ENCODE assay signal across 17 cellular contexts in the genomic region with DNA sequence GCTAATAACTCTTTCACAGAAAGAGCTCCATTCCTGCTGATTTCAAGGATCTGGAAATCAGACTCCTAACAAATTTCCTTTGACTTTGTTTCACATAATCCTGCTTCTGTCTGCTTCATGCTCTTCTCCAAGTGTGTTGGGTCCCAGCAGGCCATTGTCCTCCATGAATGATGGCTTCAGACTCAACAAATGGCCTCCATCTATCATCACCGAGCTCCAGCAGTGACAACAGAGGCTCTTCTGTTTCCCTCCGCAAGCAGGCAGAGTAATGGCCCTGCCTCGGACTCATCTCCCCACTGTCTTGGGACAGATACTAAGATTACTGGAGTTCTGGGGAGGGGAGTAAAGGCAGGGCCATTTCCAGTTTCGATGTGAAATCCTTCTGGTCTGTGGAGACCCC.
A peak's percentile ranks its signal among the peaks of the same experiment; 100 is the strongest.
DNase-seq lines count a peak whose midpoint lies in the region; TF ChIP-seq lines count a peak whose summit lies in the region.
"Had no signal": no experiment of that assay in that cellular context is flagged by ENCODE, and none has a peak within 500 bp of the region (broad histone marks: within the 10 kb centered on the region; RNA-seq: fewer than 3 reads in every experiment).

No MANE protein-coding gene starts in this region.

- no peak overlapping the region for H3K27ac ChIP-seq in dorsolateral prefrontal cortex
- no peak overlapping the region for H3K27ac ChIP-seq in spleen
- H3K27ac ChIP-seq: Peyer's patch, SJSA1 had no signal

- no peaks in the 10 kb centered on the region for H3K9me3 ChIP-seq in spleen
- H3K9me3 ChIP-seq: Peyer's patch, SJSA1 had no signal

- H3K27me3 ChIP-seq in dorsolateral prefrontal cortex (peaks cover 0 to 20% (median 0%) of the 10 kb centered on the region in 45 donors), spleen (replicated peaks in 1 of 7) (no peaks in the 10 kb centered on the region)
- H3K27me3 ChIP-seq: Peyer's patch, SJSA1 had no signal

- TF ChIP-seq POLR2A in lower leg skin (IDR thresholded peaks at IDR 0.05) (no peak), spleen (IDR thresholded peaks at IDR 0.05) (no peak)

- H3K4me1 ChIP-seq in spleen, result no peaks in the 10 kb centered on the region
- H3K4me1 ChIP-seq: Peyer's patch, SJSA1 had no signal

- intact Hi-C loops in dorsolateral prefrontal cortex (cut with DNase I), result loop anchor here (5.0 kb wide), 1 partner anchor 61 kb away; no protein-coding TSS in a partner anchor
- intact Hi-C loops in lower leg skin (cut with DNase I; ENCODE audit: low total_unique reads), result no loop called here
- intact Hi-C loops in spleen (cut with DNase I; ENCODE audit: low total_unique reads), result no loop called here

- peak in 1 of 56 donors; percentile 14 for TF ChIP-seq CTCF in dorsolateral prefrontal cortex (IDR thresholded peaks at IDR 0.05 in 54 of 56, conservative IDR thresholded peaks at IDR 0.05 in 2 of 56; ENCODE audit: low read depth in 1 of 56, partially characterized antibody in 56 of 56)
- TF ChIP-seq CTCF in lower leg skin (IDR thresholded peaks at IDR 0.05), result no peak
- no peak for TF ChIP-seq CTCF in spleen (IDR thresholded peaks at IDR 0.05 in 8 of 11, conservative IDR thresholded peaks at IDR 0.05 in 3 of 11)

- DNase-seq in C1 segment of cervical spinal cord (lab: John Stamatoyannopoulos, UW) (peak in 8 of 14 donors; percentile 28 to 68 (median 42)), dorsolateral prefrontal cortex (peak in 6 of 10 donors; percentile 28 to 74 (median 58)), middle frontal gyrus (ENCODE audit: extremely low spot score, low spot score) (peak; percentile 13), superior temporal gyrus (ENCODE audit: extremely low spot score) (peak; percentile 84), lower leg skin (ENCODE audit: low spot score in 2 of 2) (no peak), AML-193 (lab: John Stamatoyannopoulos, UW) (no peak), spleen (no peak)
- DNase-seq: DND-41; KG1; NCI-H1105 treated with DMSO at 0.1 percent for 48 hours; NCI-H1694; NCI-H2107; NCI-H446 treated with DMSO at 0.1 percent for 48 hours; NCI-H748 treated with DMSO at 0.1 percent for 48 hours; NK-92 treated with Interleukin-12 subunit alpha and Interleukin-12 subunit beta, amount 100 ng/mL, for 24 hours; Peyer's patch had no signal

- H3K4me3 ChIP-seq in dorsolateral prefrontal cortex (no peak overlapping the region), lower leg skin (ENCODE audit: low read depth, poor library complexity, severe bottlenecking) (no peak overlapping the region), spleen (no peak overlapping the region)
- H3K4me3 ChIP-seq: Peyer's patch, SJSA1 had no signal

- no peaks in the 10 kb centered on the region for H3K36me3 ChIP-seq in spleen
- H3K36me3 ChIP-seq: Peyer's patch, SJSA1 had no signal

- 79 to 86% methylated on average over 4 of the region's 4 CpGs for WGBS in lower leg skin, 2 donors
- 41 to 55% (median 47%) methylated on average over 4 of the region's 4 CpGs for WGBS in spleen, 5 donors

Comparison
In these comparisons a context has a peak if more than half of its experiments do, and no peak if none do; other contexts are left out.
1. DNase-seq: peak in C1 segment of cervical spinal cord (8 of 14), dorsolateral prefrontal cortex (6 of 10), middle frontal gyrus (single experiment) and superior temporal gyrus (single experiment); none in lower leg skin (0 of 2), AML-193 (0 of 2) and spleen (single experiment).
2. intact Hi-C loops: an anchor here in dorsolateral prefrontal cortex (5.0 kb wide); none called in lower leg skin and spleen.